16 cellular contexts compared by ENCODE assay signal in the genomic region with DNA sequence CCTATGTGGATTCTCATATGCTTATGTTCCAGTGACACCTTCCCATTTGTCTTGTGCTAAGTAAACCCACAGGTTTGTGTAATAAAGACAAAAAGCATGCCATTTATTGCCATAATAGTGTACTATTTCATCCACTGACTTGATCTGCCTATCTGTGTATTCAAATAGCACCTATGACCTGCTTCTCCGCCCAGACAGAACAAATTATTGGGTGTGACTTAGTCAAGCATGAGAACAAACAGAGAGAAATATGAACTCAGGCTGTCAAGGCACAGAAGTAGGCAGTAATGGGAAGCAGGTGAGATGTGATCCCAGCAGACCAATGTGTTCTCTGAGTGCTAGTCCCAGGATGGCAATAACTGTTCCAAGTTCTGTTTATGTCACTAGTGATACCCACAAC. TPM values are rescaled to one million over a fixed set of nuclear protein-coding genes. Genes with fewer than 3 reads are reported as not detected.
DNase-seq lines count a peak whose midpoint lies in the region; ATAC-seq, FAIRE-seq and TF ChIP-seq lines count a peak whose summit lies in the region.
"Had no signal": no experiment of that assay in that cellular context is flagged by ENCODE, and none has a peak within 500 bp of the region (broad histone marks: within the 10 kb centered on the region; RNA-seq: fewer than 3 reads in every experiment).

No MANE protein-coding gene starts in this region.

- no peaks in the 10 kb centered on the region for H3K79me2 ChIP-seq in HepG2 (ENCODE audit: insufficient read depth, low read length)

- H3K4me3 ChIP-seq in right lobe of liver (no peak overlapping the region), HepG2 (replicated peaks in 1 of 3; ENCODE audit: insufficient read depth in 1 of 3, low read depth in 2 of 3, low read length in 3 of 3) (no peak overlapping the region), epithelial cell of esophagus (ENCODE audit: low read length) (no peak overlapping the region), upper lobe of right lung (no peak overlapping the region), thyroid gland (replicated peaks in 1 of 3) (no peak overlapping the region), adrenal gland (no peak overlapping the region)
- H3K4me3 ChIP-seq: esophagus squamous epithelium, heart left ventricle had no signal

- POLR2A ChIA-PET in HepG2 (lab: Yijun Ruan, JAX), result no interaction called here

- intact Hi-C loops in right lobe of liver (cut with DNase I), result no loop called here
- intact Hi-C loops in HepG2 (cut with micrococcal nuclease; ENCODE audit: unreplicated experiment), result no loop called here
- intact Hi-C loops in upper lobe of right lung (cut with DNase I), result no loop called here
- intact Hi-C loops in thyroid gland (cut with DNase I), result no loop called here
- intact Hi-C loops in adrenal gland (cut with DNase I), result no loop called here

- no peaks in the 10 kb centered on the region for H3K27me3 ChIP-seq in right lobe of liver
- no peaks in the 10 kb centered on the region for H3K27me3 ChIP-seq in HepG2 (ENCODE audit: control insufficient read depth in 1 of 2, insufficient read depth in 2 of 2, low read length in 2 of 2)
- no peaks in the 10 kb centered on the region for H3K27me3 ChIP-seq in upper lobe of right lung
- H3K27me3 ChIP-seq in thyroid gland, result no peaks in the 10 kb centered on the region
- no peaks in the 10 kb centered on the region for H3K27me3 ChIP-seq in adrenal gland
- H3K27me3 ChIP-seq: esophagus squamous epithelium, heart left ventricle had no signal

- no peak overlapping the region for H3K4me2 ChIP-seq in HepG2 (ENCODE audit: low read depth, low read length)

- CTCF ChIA-PET in HepG2 (lab: Yijun Ruan, JAX; ENCODE audit: low intra/inter-chr PET ratio, low total read pairs), result no interaction called here

- TF ChIP-seq RAD21 in HepG2 (CRISPR knock-in tag; IDR thresholded peaks at IDR 0.05), result no peak

- in situ Hi-C loops in HepG2 (cut with HindIII; ENCODE audit: extremely low pct_ligation_motif_present, low pct_unique_long_range_greater_than_20kb), result no loop called here

- DNase-seq in right lobe of liver (no peak), HepG2 (ENCODE audit: low spot score) (no peak), NCI-H2227 (lab: John Stamatoyannopoulos, UW; ENCODE audit: unreplicated experiment) (peak; percentile 6), epithelial cell of esophagus (ENCODE audit: low read depth) (peak; percentile 30), upper lobe of right lung (no peak), thyroid gland (no peak), adrenal gland (no peak)
- DNase-seq in activated effector memory CD4-positive, alpha-beta T cell treated with Interleukin-2 at 50 U/mL for 16 hours, result no peak
- DNase-seq: activated CD4-positive, alpha-beta T cell treated with anti-CD3 and anti-CD28 coated beads for 1 hour; activated naive CD4-positive, alpha-beta T cell treated with anti-CD3 and anti-CD28 coated beads, Interleukin-2, amount 10 ng/mL, durations not matched to agents 7 days and 5 days; dermis blood vessel endothelial cell; esophagus squamous epithelium; heart left ventricle; posterior cingulate gyrus; stimulated activated naive CD4-positive, alpha-beta T cell had no signal

- no peak for FAIRE-seq in HepG2 (lab: Jason Lieb, UNC)
- FAIRE-seq: urothelium cell line had no signal

- H3K36me3 ChIP-seq in right lobe of liver (no peaks in the 10 kb centered on the region), HepG2 (replicated peaks in 1 of 2; ENCODE audit: control insufficient read depth in 1 of 2, insufficient read depth in 2 of 2, low read length in 2 of 2) (peaks cover 0 to 11% of the 10 kb centered on the region in 2 experiments; a peak in 3 of 5 replicates), upper lobe of right lung (no peaks in the 10 kb centered on the region), thyroid gland (no peaks in the 10 kb centered on the region), adrenal gland (replicated peaks in 1 of 2) (no peaks in the 10 kb centered on the region)
- H3K36me3 ChIP-seq: heart left ventricle had no signal

- no peak for TF ChIP-seq EP300 in HepG2 (IDR thresholded peaks at IDR 0.05; ENCODE audit: low read depth in 2 of 2, low read length in 2 of 2)
- TF ChIP-seq EP300 in HepG2 (CRISPR knock-in tag; IDR thresholded peaks at IDR 0.05; ENCODE audit: borderline replicate concordance), result no peak

- no peak for TF ChIP-seq CTCF in right lobe of liver (IDR thresholded peaks at IDR 0.05)
- no peak for TF ChIP-seq CTCF in HepG2 (CRISPR knock-in tag; IDR thresholded peaks at IDR 0.05)
- no peak for TF ChIP-seq CTCF in epithelial cell of esophagus (IDR thresholded peaks at IDR 0.05; ENCODE audit: insufficient read depth, low read depth, low read length, missing control alignments)
- no peak for TF ChIP-seq CTCF in upper lobe of right lung (IDR thresholded peaks at IDR 0.05)
- no peak for TF ChIP-seq CTCF in thyroid gland (IDR thresholded peaks at IDR 0.05)
- TF ChIP-seq CTCF in adrenal gland (IDR thresholded peaks at IDR 0.05), result no peak

- H4K20me1 ChIP-seq in HepG2 (ENCODE audit: insufficient read depth, low read length), result no peaks in the 10 kb centered on the region

- WGBS in right lobe of liver (ENCODE audit: insufficient coverage, low coverage, low lambda C conversion rate, missing lambda C conversion rate), result 19% methylated on average over 1 of the region's 1 CpG
- WGBS in HepG2 (ENCODE audit: low lambda C conversion rate), result 100% methylated on average over 1 of the region's 1 CpG
- WGBS in thyroid gland, 2 donors, result 100% methylated on average over 1 of the region's 1 CpG
- 82 to 100% (median 95%) methylated on average over 1 of the region's 1 CpG for WGBS in adrenal gland, 4 donors

- BruUV-seq in HepG2 (replicated peaks; lab: Mats Ljungman, UMichigan), result no TSS peak

- ATAC-seq in right lobe of liver (peak; percentile 31 to 45 (median 40)), HepG2 (no peak), upper lobe of right lung (peak; percentile 76)
- ATAC-seq: heart left ventricle had no signal

- H3K4me1 ChIP-seq in right lobe of liver, result no peaks in the 10 kb centered on the region
- H3K4me1 ChIP-seq in HepG2 (ENCODE audit: insufficient read depth, low read length), result no peaks in the 10 kb centered on the region
- no peaks in the 10 kb centered on the region for H3K4me1 ChIP-seq in upper lobe of right lung
- no peaks in the 10 kb centered on the region for H3K4me1 ChIP-seq in thyroid gland
- H3K4me1 ChIP-seq in adrenal gland (replicated peaks in 1 of 2), result no peaks in the 10 kb centered on the region
- H3K4me1 ChIP-seq: heart left ventricle had no signal

- no peak overlapping the region for H3K9ac ChIP-seq in HepG2 (ENCODE audit: insufficient read depth, low read depth, low read length)

- H2AFZ ChIP-seq in HepG2 (ENCODE audit: low read length), result no peak overlapping the region

- H3K27ac ChIP-seq in right lobe of liver (no peak overlapping the region), HepG2 (ENCODE audit: extremely low read length, insufficient read depth, low read length) (no peak overlapping the region), upper lobe of right lung (no peak overlapping the region), thyroid gland (no peak overlapping the region), adrenal gland (no peak overlapping the region)
- H3K27ac ChIP-seq: esophagus squamous epithelium, heart left ventricle had no signal

- TF ChIP-seq POLR2A in right lobe of liver (IDR thresholded peaks at IDR 0.05) (no peak), HepG2 (IDR thresholded peaks at IDR 0.05; ENCODE audit: insufficient read depth in 1 of 2, low read depth in 2 of 2, low read length in 2 of 2) (no peak), thyroid gland (IDR thresholded peaks at IDR 0.05) (no peak), adrenal gland (IDR thresholded peaks at IDR 0.05) (no peak)

- H3K9me3 ChIP-seq in right lobe of liver, result no peaks in the 10 kb centered on the region
- H3K9me3 ChIP-seq in HepG2 (ENCODE audit: low read length), result no peaks in the 10 kb centered on the region
- no peaks in the 10 kb centered on the region for H3K9me3 ChIP-seq in upper lobe of right lung
- no peaks in the 10 kb centered on the region for H3K9me3 ChIP-seq in thyroid gland
- H3K9me3 ChIP-seq in adrenal gland (replicated peaks in 1 of 3), result no peaks in the 10 kb centered on the region
- H3K9me3 ChIP-seq: esophagus squamous epithelium, heart left ventricle had no signal

TF ChIP-seq in HepG2, 621 proteins besides CTCF, POLR2A, EP300 and RAD21 (continues in another document):
- no peak for TF ChIP-seq U2AF1 (optimal IDR thresholded peaks at IDR 0.05; ENCODE audit: low read depth, low read length)
- TF ChIP-seq RFX3 (CRISPR knock-in tag; IDR thresholded peaks at IDR 0.05), result no peak
- no peak for TF ChIP-seq KLF12 (CRISPR knock-in tag; IDR thresholded peaks at IDR 0.05; ENCODE audit: borderline replicate concordance)
- no peak for TF ChIP-seq MED13 (CRISPR knock-in tag; IDR thresholded peaks at IDR 0.05)

RNA-seq across cellular contexts. Expression of gene ELOVL6, which starts 25.4 kb away (rescaled TPM):
- total RNA-seq in right lobe of liver (10 to 100 TPM; 21.5 to 94.8 (median 31.2) TPM), HepG2 (2016; rRNA removed; fragmentation: Illumina TruSeq; extraction: Trizol) (14.1 and 19.6 TPM in 2 replicates), upper lobe of right lung (4.7 TPM), thyroid gland (1 to 10 TPM; 2.1 to 4.1 (median 3.3) TPM), adrenal gland (10 to 100 TPM in 6 of 8 donors, 1 to 10 TPM in 2; 5.4 to 53.2 (median 16.4) TPM)
- 0.71 and 3.1 TPM in 2 replicates for total RNA-seq in HepG2 (2016; cell fraction: cytosol; rRNA removed; fragmentation: Illumina TruSeq; extraction: Trizol; ENCODE audit: low read depth)
- total RNA-seq in HepG2 (2016; cell fraction: insoluble cytoplasmic fraction; rRNA removed; fragmentation: Illumina TruSeq; extraction: Trizol), result 15.5 and 16.4 TPM in 2 replicates
- 8.2 and 9.0 TPM in 2 replicates for total RNA-seq in HepG2 (2016; cell fraction: membrane; rRNA removed; fragmentation: Illumina TruSeq; extraction: Trizol)
- 18.1 and 18.9 TPM in 2 replicates for total RNA-seq in HepG2 (2016; cell fraction: nucleus; rRNA removed; fragmentation: Illumina TruSeq; extraction: Trizol)
- polyA plus RNA-seq in HepG2 (2011; rRNA removed) (23.2 and 35.7 TPM in 2 replicates), adrenal gland (10 to 100 TPM in 1 of 3 donors, 1 to 10 TPM in 2; 2.8 to 68.2 (median 3.8) TPM)
- 10.7 and 22.7 TPM in 2 replicates for polyA plus RNA-seq in HepG2 (2011; cell fraction: cytosol; rRNA removed)
- polyA plus RNA-seq in HepG2 (2011; cell fraction: nucleus; rRNA removed), result 10.2 and 14.1 TPM in 2 replicates
- 39.6 and 48.4 TPM in 2 replicates for polyA plus RNA-seq in HepG2 (2012)
- polyA plus RNA-seq in HepG2 (2016; cell fraction: cytosol; fragmentation: Illumina TruSeq; extraction: Trizol; ENCODE audit: low read depth), result 3.2 and 4.5 TPM in 2 replicates
- polyA plus RNA-seq in HepG2 (2016; cell fraction: insoluble cytoplasmic fraction; fragmentation: Illumina TruSeq; extraction: Trizol; ENCODE audit: low read depth), result 21.8 and 24.4 TPM in 2 replicates
- 7.5 and 9.5 TPM in 2 replicates for polyA plus RNA-seq in HepG2 (2016; cell fraction: membrane; fragmentation: Illumina TruSeq; extraction: Trizol; ENCODE audit: low read depth)
- polyA plus RNA-seq in HepG2 (2016; cell fraction: nucleus; fragmentation: Illumina TruSeq; extraction: Trizol; ENCODE audit: insufficient read depth, low read depth), result 32.3 and 35.2 TPM in 2 replicates
- 11.9 and 32.9 TPM in 2 replicates for polyA minus RNA-seq in HepG2 (2011; rRNA and poly(A)+ RNA removed; ENCODE audit: low replicate concordance)
- 13.3 and 29.7 TPM in 2 replicates for polyA minus RNA-seq in HepG2 (2011; cell fraction: cytosol; rRNA and poly(A)+ RNA removed)
- 21.6 and 31.1 TPM in 2 replicates for polyA minus RNA-seq in HepG2 (2011; cell fraction: nucleus; rRNA and poly(A)+ RNA removed)

Comparison
In these comparisons a context has a peak if more than half of its experiments do, and no peak if none do; other contexts are left out.
1. DNase-seq: peak in NCI-H2227 (single experiment) and epithelial cell of esophagus (single experiment); none in right lobe of liver (0 of 3), HepG2 (single experiment), upper lobe of right lung (single experiment), thyroid gland (0 of 2), activated effector memory CD4-positive, alpha-beta T cell treated with Interleukin-2 at 50 U/mL for 16 hours (single experiment) and adrenal gland (0 of 7).